11 cellular contexts compared by ENCODE assay signal in the genomic region with DNA sequence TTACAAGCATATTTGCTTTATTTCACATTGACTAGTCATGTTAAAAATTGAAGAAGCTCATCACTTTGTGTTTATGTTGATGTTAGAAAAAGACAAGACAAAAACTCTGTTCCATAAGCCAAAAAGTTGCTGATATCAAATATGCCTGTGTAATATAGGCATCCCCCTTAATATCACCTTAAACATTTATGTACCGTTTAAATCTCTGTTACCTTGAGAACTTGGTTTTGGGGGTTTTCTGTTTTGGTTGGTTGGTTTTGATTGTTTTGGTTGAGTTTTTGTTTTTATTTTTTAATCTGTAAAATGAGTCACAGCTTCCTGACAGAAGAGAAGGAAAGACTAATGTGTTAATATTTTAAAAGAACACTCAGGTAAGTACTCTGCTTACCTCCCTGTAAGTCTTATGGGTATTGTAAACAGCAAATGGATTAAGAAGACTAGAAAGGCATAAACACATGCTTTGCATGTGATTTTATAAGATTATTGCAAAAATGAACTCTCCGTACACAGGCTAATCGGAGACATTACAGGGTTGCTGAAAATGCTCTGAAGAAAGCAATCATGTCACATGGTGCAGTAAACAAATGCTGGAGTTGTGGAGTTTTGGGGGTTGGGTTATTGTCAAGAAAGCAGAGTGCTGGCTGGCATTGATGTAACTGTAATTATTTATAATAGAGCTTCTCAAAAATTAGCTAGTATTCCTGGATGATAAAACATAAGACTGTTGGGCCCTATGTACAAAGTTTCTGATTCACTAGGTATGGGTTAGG.
A peak's percentile ranks its signal among the peaks of the same experiment; 100 is the strongest.
DNase-seq lines count a peak whose midpoint lies in the region; ATAC-seq and TF ChIP-seq lines count a peak whose summit lies in the region.
"Had no signal": no experiment of that assay in that cellular context is flagged by ENCODE, and none has a peak within 500 bp of the region (broad histone marks: within the 10 kb centered on the region; RNA-seq: fewer than 3 reads in every experiment).

No MANE protein-coding gene starts in this region.

- H3K79me2 ChIP-seq in Loucy (ENCODE audit: insufficient read depth, low read length) = peaks cover 2% of the 10 kb centered on the region; the same call in 1 of the 2 replicates

- peaks cover 48 to 69% of the 10 kb centered on the region in 2 donors for H3K4me1 Mint-ChIP-seq in effector memory CD8-positive, alpha-beta T cell (ENCODE audit: low read depth in 2 of 2)

- 61 to 80% (median 64%) methylated on average over 3 of the region's 3 CpGs for whole genome bisulfite sequencing in stomach, 5 donors

- H3K36me3 ChIP-seq in Loucy (ENCODE audit: insufficient read depth, low read length) (no peaks in the 10 kb centered on the region), stomach (no peaks in the 10 kb centered on the region)
- H3K36me3 ChIP-seq: cardiac muscle cell had no signal

- H3K4me2 ChIP-seq in Loucy (ENCODE audit: low read depth, low read length, poor library complexity, severe bottlenecking) = peak overlapping the region; percentile 78

- no peaks in the 10 kb centered on the region for H3K9me3 Mint-ChIP-seq in effector memory CD8-positive, alpha-beta T cell

- H3K9me2 ChIP-seq in Loucy (replicated peaks; ENCODE audit: low read depth, low read length) = no peaks in the 10 kb centered on the region

- peak overlapping the region; percentile 78 for H3K9ac ChIP-seq in Loucy (ENCODE audit: low read depth, low read length, poor library complexity, severe bottlenecking)

- H3K27ac Mint-ChIP-seq in effector memory CD8-positive, alpha-beta T cell = peak overlapping the region; percentile 95 to 96

- H3K4me3 ChIP-seq in Loucy (ENCODE audit: low read length, poor library complexity, severe bottlenecking) (no peak overlapping the region), stomach (no peak overlapping the region)
- H3K4me3 ChIP-seq: cardiac muscle cell had no signal

- TF ChIP-seq EP300 in stomach (IDR thresholded peaks at IDR 0.05) = no peak

- TF ChIP-seq POLR2A in stomach (IDR thresholded peaks at IDR 0.05) = no peak

- H3K4me1 ChIP-seq in Loucy (ENCODE audit: insufficient read depth, low read length, poor library complexity, severe bottlenecking) (peaks cover 85% of the 10 kb centered on the region), stomach (peaks cover 21 to 83% (median 63%) of the 10 kb centered on the region in 4 donors)

- H3K27ac ChIP-seq in stomach = peak overlapping the region in 4 of 5 donors; percentile 62 to 83 (median 74)

- H3K4me3 Mint-ChIP-seq in effector memory CD8-positive, alpha-beta T cell = peak overlapping the region; percentile 69 to 82

- no peaks in the 10 kb centered on the region for H3K27me3 ChIP-seq in Loucy (ENCODE audit: insufficient read depth, low read length, poor library complexity, severe bottlenecking)
- no peaks in the 10 kb centered on the region for H3K27me3 ChIP-seq in stomach
- H3K27me3 ChIP-seq: cardiac muscle cell had no signal

- H4K20me1 ChIP-seq in Loucy (ENCODE audit: insufficient read depth, low read length, poor library complexity, severe bottlenecking) = no peaks in the 10 kb centered on the region

- peaks cover 35% of the 10 kb centered on the region for H3K36me3 Mint-ChIP-seq in effector memory CD8-positive, alpha-beta T cell (ENCODE audit: insufficient read depth)

- ATAC-seq in effector memory CD8-positive, alpha-beta T cell (replicated peaks) = peak; percentile 58

- DNase-seq in NCI-H526 (lab: John Stamatoyannopoulos, UW) (peak; percentile 27 to 36), NCI-H526 treated with DMSO at 0.1 percent for 48 hours (lab: John Stamatoyannopoulos, UW) (no peak), stomach (no peak), amygdala (lab: John Stamatoyannopoulos, UW) (no peak), hippocampal formation (lab: John Stamatoyannopoulos, UW) (no peak), anterior cingulate cortex (lab: John Stamatoyannopoulos, UW) (no peak)
- DNase-seq in effector memory CD8-positive, alpha-beta T cell = no peak
- DNase-seq: ACHN, left cardiac atrium had no signal

- 0 out of 2 replicates have a peak, but pooled peaks cover 10% of the 10 kb centered on the region for H3F3A ChIP-seq in Loucy (ENCODE audit: low read depth)

- no peaks in the 10 kb centered on the region for H3K27me3 Mint-ChIP-seq in effector memory CD8-positive, alpha-beta T cell

- H3K9me3 ChIP-seq in Loucy (ENCODE audit: insufficient read depth, low read depth, low read length) (no peaks in the 10 kb centered on the region), stomach (no peaks in the 10 kb centered on the region)

- H2AFZ ChIP-seq in Loucy (ENCODE audit: low read length) = peak overlapping the region; percentile 70

- TF ChIP-seq CTCF in Loucy (conservative IDR thresholded peaks at IDR 0.05; ENCODE audit: low read length) (no peak), stomach (IDR thresholded peaks at IDR 0.05) (no peak)

- intact Hi-C loops in stomach (cut with DNase I; ENCODE audit: low total_unique reads) = no loop called here

Comparison
In these comparisons a context has a peak if more than half of its experiments do, and no peak if none do; other contexts are left out.
1. DNase-seq: peak in NCI-H526 (2 of 2); none in NCI-H526 treated with DMSO at 0.1 percent for 48 hours (single experiment), effector memory CD8-positive, alpha-beta T cell (0 of 3), stomach (single experiment), amygdala (0 of 56), hippocampal formation (0 of 2) and anterior cingulate cortex (0 of 58).